ENCODE assay signal across 17 cellular contexts in genomic region chr2:17580319-17580715, GRCh38. TPM values are rescaled to one million over a fixed set of nuclear protein-coding genes. Genes with fewer than 3 reads are reported as not detected.
"Had no signal": no experiment of that assay in that cellular context is flagged by ENCODE, and none has a peak within 500 bp of the region (broad histone marks: within the 10 kb centered on the region; RNA-seq: fewer than 3 reads in every experiment).

No MANE protein-coding gene starts in this region.

- H3K4me1 ChIP-seq: lower lobe of right lung, thyroid gland had no signal

- H3K9me3 ChIP-seq: lower lobe of right lung, thyroid gland, vagina had no signal

- H3K27me3 Mint-ChIP-seq: activated T-cell treated with anti-CD3 and anti-CD28 coated beads, Interleukin-2, amount 50 U/mL, for 24 hours had no signal

- H3K27ac Mint-ChIP-seq: activated naive CD4-positive, alpha-beta T cell treated with anti-CD3 and anti-CD28 coated beads, Interleukin-2, amount 50 U/mL, for 24 hours; activated T-cell treated with anti-CD3 and anti-CD28 coated beads, Interleukin-2, amount 50 U/mL, for 24 hours; brain; naive thymus-derived CD8-positive, alpha-beta T cell had no signal

- H3K36me3 Mint-ChIP-seq: activated CD8-positive, alpha-beta memory T cell treated with anti-CD3 and anti-CD28 coated beads, Interleukin-2, amount 10 ng/mL, durations not matched to agents 7 days and 5 days; activated naive CD4-positive, alpha-beta T cell treated with anti-CD3 and anti-CD28 coated beads, Interleukin-2, amount 50 U/mL, for 24 hours; brain; naive thymus-derived CD8-positive, alpha-beta T cell had no signal

- ATAC-seq: activated CD4-positive, CD25-positive, alpha-beta regulatory T cell treated with anti-CD3 and anti-CD28 coated beads, Interleukin-2, amount 50 U/mL, for 24 hours; activated CD8-positive, alpha-beta memory T cell treated with anti-CD3 and anti-CD28 coated beads, Interleukin-2, amount 10 ng/mL, durations not matched to agents 7 days and 5 days; lower lobe of right lung; naive thymus-derived CD8-positive, alpha-beta T cell; right cardiac atrium had no signal

- H3K4me3 ChIP-seq: lower lobe of right lung, smooth muscle cell, thyroid gland, vagina had no signal

- H3K27ac ChIP-seq: lower lobe of right lung, thyroid gland had no signal

- H3K4me1 Mint-ChIP-seq: activated naive CD4-positive, alpha-beta T cell treated with anti-CD3 and anti-CD28 coated beads, Interleukin-2, amount 50 U/mL, for 24 hours; naive thymus-derived CD8-positive, alpha-beta T cell had no signal

- H3K27me3 ChIP-seq: thyroid gland, vagina had no signal

- H3K4me3 Mint-ChIP-seq: activated CD8-positive, alpha-beta memory T cell treated with anti-CD3 and anti-CD28 coated beads, Interleukin-2, amount 10 ng/mL, durations not matched to agents 7 days and 5 days; activated naive CD4-positive, alpha-beta T cell treated with anti-CD3 and anti-CD28 coated beads, Interleukin-2, amount 50 U/mL, for 24 hours; activated T-cell treated with anti-CD3 and anti-CD28 coated beads, Interleukin-2, amount 50 U/mL, for 24 hours; brain; naive thymus-derived CD8-positive, alpha-beta T cell had no signal

- H3K9me3 Mint-ChIP-seq: activated naive CD4-positive, alpha-beta T cell treated with anti-CD3 and anti-CD28 coated beads, Interleukin-2, amount 50 U/mL, for 24 hours; activated T-cell treated with anti-CD3 and anti-CD28 coated beads, Interleukin-2, amount 50 U/mL, for 24 hours; brain had no signal

- DNase-seq: activated CD4-positive, alpha-beta T cell treated with anti-CD3 and anti-CD28 coated beads, Interleukin-2, amount 50 U/mL, for 48 hours; activated CD8-positive, alpha-beta memory T cell treated with anti-CD3 and anti-CD28 coated beads, Interleukin-2, amount 10 ng/mL, durations not matched to agents 7 days and 5 days; activated effector memory CD4-positive, alpha-beta T cell treated with Interleukin-2 at 50 U/mL for 16 hours; activated T-cell treated with anti-CD3 and anti-CD28 coated beads, Interleukin-2, amount 50 U/mL, for 24 hours; amniotic stem cell; hippocampal formation; lower lobe of right lung; naive thymus-derived CD8-positive, alpha-beta T cell; right cardiac atrium; thyroid gland had no signal

- H3K36me3 ChIP-seq: lower lobe of right lung, thyroid gland, vagina had no signal

- H3K4me2 ChIP-seq: smooth muscle cell had no signal

RNA-seq across cellular contexts. Expression of gene VSNL1, which starts 39.8 kb away (rescaled TPM):
- total RNA-seq: activated CD8-positive, alpha-beta memory T cell treated with anti-CD3 and anti-CD28 coated beads, Interleukin-2, amount 10 ng/mL, durations not matched to agents 7 days and 5 days; naive thymus-derived CD8-positive, alpha-beta T cell; posterior vena cava; T-helper 2 cell treated with Interferon-gamma antibody and Interleukin-4, amounts not matched to agents 100 ng/mL and 5 ng/mL, for 36 hours had no signal
- polyA plus RNA-seq: naive thymus-derived CD8-positive, alpha-beta T cell had no signal
